Comparison of ENCODE assay signal across 8 cellular contexts in the genomic region with DNA sequence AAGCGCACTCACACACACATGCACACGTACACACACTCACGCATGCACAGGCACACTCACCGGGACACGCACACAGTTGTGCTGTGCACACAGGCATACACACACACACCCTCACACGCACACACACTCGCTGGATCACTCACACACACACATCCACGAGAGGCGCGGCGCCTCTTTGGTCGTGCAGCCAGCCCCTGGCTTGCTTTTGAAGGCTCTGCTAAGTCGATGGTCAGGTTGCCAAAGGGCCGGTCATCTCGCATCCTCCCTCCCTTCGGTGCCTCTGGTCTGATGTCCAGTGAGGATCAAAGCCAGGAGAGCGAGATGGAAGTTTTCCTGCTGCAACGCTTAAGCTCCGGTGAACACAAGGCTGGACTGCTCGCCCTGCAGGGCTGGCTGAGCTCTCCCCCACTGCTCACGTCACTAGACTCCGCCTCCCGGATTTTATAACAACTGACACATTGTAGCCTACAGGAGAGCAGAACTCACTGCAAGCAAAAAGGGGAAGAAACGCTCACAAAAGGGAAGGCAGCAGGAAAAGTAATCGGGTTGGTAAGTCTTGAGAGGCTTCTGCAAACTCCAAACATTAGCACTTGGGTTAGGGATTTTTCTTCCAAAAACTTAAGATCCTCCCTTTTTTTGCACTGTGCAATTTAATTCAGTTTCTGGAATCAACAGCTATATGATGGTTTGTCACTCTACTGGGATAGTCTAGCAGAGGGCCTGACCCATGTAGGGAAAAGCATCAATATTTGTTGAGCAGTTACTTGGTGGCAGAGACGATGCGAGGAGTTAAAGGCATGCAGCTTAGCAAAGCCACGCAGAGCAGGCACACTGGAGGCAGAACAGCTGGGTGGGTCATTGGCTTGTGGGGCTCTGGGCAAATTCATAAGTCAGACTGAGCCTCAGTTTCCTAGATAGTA. TPM values are rescaled to one million over a fixed set of nuclear protein-coding genes. Genes with fewer than 3 reads are reported as not detected.
DNase-seq lines count a peak whose midpoint lies in the region; ATAC-seq and TF ChIP-seq lines count a peak whose summit lies in the region.

A gene (minus strand): TSS at position 374 of the 920 bp plus-strand sequence. CDS start 695 bp downstream, outside the sequence.

- peak within 1 kb of the TSS; percentile 62 for H3K27ac Mint-ChIP-seq in progenitor cell of endocrine pancreas

- peak; percentile 17 for TF ChIP-seq CTCF in GM12865 (IDR thresholded peaks at IDR 0.05; ENCODE audit: insufficient read depth, low read depth, low read length, missing control alignments)
- peak; percentile 51 for TF ChIP-seq CTCF in left ventricle myocardium inferior (IDR thresholded peaks at IDR 0.05; ENCODE audit: borderline replicate concordance)
- TF ChIP-seq CTCF in progenitor cell of endocrine pancreas (IDR thresholded peaks at IDR 0.05; ENCODE audit: unreplicated experiment): peak; percentile 31

- peaks cover 40% of the 10 kb centered on the region for H3K4me1 Mint-ChIP-seq in progenitor cell of endocrine pancreas (ENCODE audit: low read depth)

- no peaks in the 10 kb centered on the region for H3K36me3 ChIP-seq in left ventricle myocardium inferior

- peak within 1 kb of the TSS; percentile 87 for H3K4me3 Mint-ChIP-seq in progenitor cell of endocrine pancreas (ENCODE audit: low read depth)

- H3K9me3 Mint-ChIP-seq in progenitor cell of endocrine pancreas (ENCODE audit: low read depth): no peaks in the 10 kb centered on the region

- no peaks in the 10 kb centered on the region for H3K9me3 ChIP-seq in left ventricle myocardium inferior (replicated peaks)

- H3K4me1 ChIP-seq in left ventricle myocardium inferior: peaks cover 45% of the 10 kb centered on the region

- H3K27me3 Mint-ChIP-seq in progenitor cell of endocrine pancreas: no peaks in the 10 kb centered on the region

- intact Hi-C loops in left ventricle myocardium inferior (cut with micrococcal nuclease): no loop called here

- H3K27ac ChIP-seq in left ventricle myocardium inferior (replicated peaks): peak within 1 kb of the TSS; percentile 86

- no peaks in the 10 kb centered on the region for H3K27me3 ChIP-seq in left ventricle myocardium inferior (ENCODE audit: low read depth)

- H3K4me3 ChIP-seq in GM12865 (ENCODE audit: low read depth, low read length) (peak within 1 kb of the TSS; percentile 73), left ventricle myocardium inferior (peak within 1 kb of the TSS; percentile 70)

- peak; percentile 85 for DNase-seq in GM12865 (ENCODE audit: low read depth)
- peak; percentile 78 to 91 (median 84) for DNase-seq in NCI-H1417 (lab: John Stamatoyannopoulos, UW)
- DNase-seq in SW480 (ENCODE audit: low spot score): peak; percentile 89
- DNase-seq in amniotic stem cell (lab: John Stamatoyannopoulos, UW): peak; percentile 12
- peak; percentile 82 for DNase-seq in left ventricle myocardium inferior
- peak; percentile 54 for DNase-seq in progenitor cell of endocrine pancreas (ENCODE audit: low spot score, unreplicated experiment)
- DNase-seq in ureter (ENCODE audit: low spot score): peak; percentile 93

- ATAC-seq in HG02759 (IDR thresholded peaks at IDR 0.05; ENCODE audit: unreplicated experiment): peak; percentile 100

- no peaks in the 10 kb centered on the region for H3K36me3 Mint-ChIP-seq in progenitor cell of endocrine pancreas (ENCODE audit: insufficient read depth)

RNA-seq across cellular contexts. Expression of the gene that starts here (rescaled TPM):
- total RNA-seq in left ventricle myocardium inferior: 10.3 TPM
- total RNA-seq in progenitor cell of endocrine pancreas: 20.7 and 21.4 TPM in 2 replicates
- 51.2 TPM for total RNA-seq in ureter

Comparison
In these comparisons a context has a peak if more than half of its experiments do, and no peak if none do; other contexts are left out.
1. Peak in every context shown above with its lines: DNase-seq, ATAC-seq, H3K4me3 ChIP-seq and H3K27ac ChIP-seq.
2. DNase-seq: peak in every context shown above with its lines; median percentile 93 in ureter; 89 in SW480; 85 in GM12865; 84 in NCI-H1417; 82 in left ventricle myocardium inferior; 54 in progenitor cell of endocrine pancreas; 12 in amniotic stem cell.